ENCODE assay signal across 9 cellular contexts in genomic region chr3:72591522-72592421, GRCh38.
DNase-seq lines count a peak whose midpoint lies in the region; ATAC-seq, FAIRE-seq and TF ChIP-seq lines count a peak whose summit lies in the region.
"Had no signal": no experiment of that assay in that cellular context is flagged by ENCODE, and none has a peak within 500 bp of the region (broad histone marks: within the 10 kb centered on the region; RNA-seq: fewer than 3 reads in every experiment).

No MANE protein-coding gene starts in this region.

- H2BK12ac ChIP-seq in H1 (ENCODE audit: low read depth, low read length), result peak overlapping the region; percentile 84

- no peak for ATAC-seq in mucosa of descending colon
- no peak for ATAC-seq in naive thymus-derived CD4-positive, alpha-beta T cell

- H3K9me3 Mint-ChIP-seq in naive thymus-derived CD4-positive, alpha-beta T cell, result no peaks in the 10 kb centered on the region
- H3K9me3 Mint-ChIP-seq: activated naive CD8-positive, alpha-beta T cell treated with anti-CD3 and anti-CD28 coated beads, Interleukin-2, amount 10 ng/mL, durations not matched to agents 7 days and 5 days had no signal

- DNase-seq in AG09309 (ENCODE audit: low read depth) (peak; percentile 87), LHCN-M2 (ENCODE audit: low read depth) (peak; percentile 34), H1 (ENCODE audit: low read depth in 1 of 2, low spot score in 2 of 2) (peak in 1 of 2 experiments; percentile 47), mucosa of descending colon (peak; percentile 24 to 63 (median 44)), T-helper 2 cell (no peak), DMS79 (lab: John Stamatoyannopoulos, UW) (no peak), NCI-H446 treated with DMSO at 0.1 percent for 48 hours (lab: John Stamatoyannopoulos, UW) (no peak)
- DNase-seq in naive thymus-derived CD4-positive, alpha-beta T cell, result no peak
- DNase-seq: activated naive CD8-positive, alpha-beta T cell treated with anti-CD3 and anti-CD28 coated beads, Interleukin-2, amount 10 ng/mL, durations not matched to agents 7 days and 5 days had no signal

- H3K4me1 Mint-ChIP-seq in naive thymus-derived CD4-positive, alpha-beta T cell, result peaks cover 0 to 4% (median 0%) of the 10 kb centered on the region in 7 donors

- no peak overlapping the region for H4K5ac ChIP-seq in H1 (ENCODE audit: insufficient read length, low read depth, low read length)

- TF ChIP-seq CTCF in AG09309 (IDR thresholded peaks at IDR 0.05; ENCODE audit: control insufficient read depth, insufficient read depth, low read depth, low read length, missing control alignments) (no peak), H1 (IDR thresholded peaks at IDR 0.05; ENCODE audit: control extremely low read depth in 1 of 3, insufficient read depth in 1 of 3, low read depth in 1 of 3, low read length in 3 of 3) (no peak), mucosa of descending colon (IDR thresholded peaks at IDR 0.05) (no peak)

- H2BK5ac ChIP-seq in H1 (ENCODE audit: low read depth, low read length), result peak overlapping the region; percentile 63; the same call in 1 of the 2 replicates

- peaks cover 7 to 15% (median 13%) of the 10 kb centered on the region in 4 experiments for H3K4me1 ChIP-seq in H1 (replicated peaks in 1 of 4; ENCODE audit: control insufficient read depth in 3 of 4, insufficient read depth in 4 of 4, low read length in 3 of 4)
- no peaks in the 10 kb centered on the region for H3K4me1 ChIP-seq in mucosa of descending colon (ENCODE audit: low read depth)
- H3K4me1 ChIP-seq in naive thymus-derived CD4-positive, alpha-beta T cell (ENCODE audit: control insufficient read depth in 2 of 2, insufficient read depth in 2 of 2, low read length in 2 of 2), result no peaks in the 10 kb centered on the region

- H3K14ac ChIP-seq in H1 (ENCODE audit: insufficient read length), result no peak overlapping the region

- H4K91ac ChIP-seq in H1 (replicated peaks; ENCODE audit: insufficient read length, low read length), result no peak overlapping the region

- H2BK120ac ChIP-seq in H1 (replicated peaks; ENCODE audit: low read depth, low read length), result no peak overlapping the region

- no peak for TF ChIP-seq EP300 in H1 (IDR thresholded peaks at IDR 0.05; ENCODE audit: borderline replicate concordance in 1 of 2, low read depth in 2 of 2, low read length in 2 of 2)

- no peak overlapping the region for H4K8ac ChIP-seq in H1 (ENCODE audit: extremely low read depth, insufficient read depth, low read length)

- no peaks in the 10 kb centered on the region; the same call in 1 of the 2 replicates for H3K23me2 ChIP-seq in H1 (ENCODE audit: low read depth, low read length)

- no peaks in the 10 kb centered on the region for H3K27me3 Mint-ChIP-seq in naive thymus-derived CD4-positive, alpha-beta T cell
- H3K27me3 Mint-ChIP-seq: activated naive CD8-positive, alpha-beta T cell treated with anti-CD3 and anti-CD28 coated beads, Interleukin-2, amount 10 ng/mL, durations not matched to agents 7 days and 5 days had no signal

- peak in 1 of 2 experiments; percentile 7; a peak in 1 of 4 replicates for TF ChIP-seq RAD21 in H1 (IDR thresholded peaks at IDR 0.05 in 1 of 2, conservative IDR thresholded peaks at IDR 0.05 in 1 of 2; ENCODE audit: low read depth in 2 of 2, low read length in 2 of 2)

- no peaks in the 10 kb centered on the region for H3K36me3 Mint-ChIP-seq in naive thymus-derived CD4-positive, alpha-beta T cell
- H3K36me3 Mint-ChIP-seq: activated naive CD8-positive, alpha-beta T cell treated with anti-CD3 and anti-CD28 coated beads, Interleukin-2, amount 10 ng/mL, durations not matched to agents 7 days and 5 days had no signal

- H2BK20ac ChIP-seq in H1 (ENCODE audit: low read length), result peak overlapping the region; percentile 55; the same call in 1 of the 2 replicates

- H3K79me1 ChIP-seq in H1 (ENCODE audit: low read depth, low read length), result no peaks in the 10 kb centered on the region

- no peak overlapping the region for H3K4me3 ChIP-seq in AG09309 (ENCODE audit: control insufficient read depth, low read depth, low read length)
- 0 out of 8 replicates have a peak overlapping the region, but pooled peaks of 1 of the 4 experiments have one; percentile 3 for H3K4me3 ChIP-seq in H1 (ENCODE audit: extremely low read depth in 1 of 4, insufficient read depth in 2 of 4, low read depth in 3 of 4, low read length in 4 of 4)
- H3K4me3 ChIP-seq in mucosa of descending colon, result no peak overlapping the region
- no peak overlapping the region for H3K4me3 ChIP-seq in naive thymus-derived CD4-positive, alpha-beta T cell (ENCODE audit: low read length)

- CTCF ChIA-PET in H1 (lab: Charles Lee; ENCODE audit: partially characterized antibody), result interaction anchor here (0.6 to 1.9 kb wide), 9 partner anchors 9 to 365 kb away, joined by 3 to 5 read pairs (median 3); no protein-coding TSS in a partner anchor
- CTCF ChIA-PET in naive thymus-derived CD4-positive, alpha-beta T cell (lab: Charles Lee), result no interaction called here

- no peaks in the 10 kb centered on the region for H3K79me2 ChIP-seq in H1 (ENCODE audit: control insufficient read depth in 1 of 2, insufficient read depth in 2 of 2, low read length in 2 of 2)

- peak overlapping the region; percentile 90 for H3K18ac ChIP-seq in H1 (ENCODE audit: extremely low read depth, low read length)

- TF ChIP-seq POLR2A in H1 (IDR thresholded peaks at IDR 0.05; ENCODE audit: control extremely low read depth in 1 of 2, low read depth in 2 of 2, low read length in 2 of 2), result no peak

- H3K27ac Mint-ChIP-seq in naive thymus-derived CD4-positive, alpha-beta T cell, result no peak overlapping the region
- H3K27ac Mint-ChIP-seq: activated naive CD8-positive, alpha-beta T cell treated with anti-CD3 and anti-CD28 coated beads, Interleukin-2, amount 10 ng/mL, durations not matched to agents 7 days and 5 days had no signal

- H3K9ac ChIP-seq in H1 (replicated peaks in 1 of 4; ENCODE audit: extremely low read depth in 1 of 4, low read depth in 3 of 4, low read length in 3 of 4), result no peak overlapping the region

- H3K9me3 ChIP-seq in H1 (ENCODE audit: insufficient read depth in 2 of 2, low read depth in 1 of 2, low read length in 1 of 2) (no peaks in the 10 kb centered on the region), mucosa of descending colon (no peaks in the 10 kb centered on the region)
- H3K9me3 ChIP-seq in naive thymus-derived CD4-positive, alpha-beta T cell (ENCODE audit: control insufficient read depth in 2 of 3, low read length in 3 of 3), result no peaks in the 10 kb centered on the region

- H3K4me3 Mint-ChIP-seq in naive thymus-derived CD4-positive, alpha-beta T cell, result no peak overlapping the region
- H3K4me3 Mint-ChIP-seq: activated naive CD8-positive, alpha-beta T cell treated with anti-CD3 and anti-CD28 coated beads, Interleukin-2, amount 10 ng/mL, durations not matched to agents 7 days and 5 days had no signal

- H3K23ac ChIP-seq in H1 (ENCODE audit: insufficient read length), result no peak overlapping the region

- H3K36me3 ChIP-seq in H1 (ENCODE audit: control insufficient read depth in 2 of 4, insufficient read depth in 4 of 4, low read length in 3 of 4) (no peaks in the 10 kb centered on the region), mucosa of descending colon (ENCODE audit: low read depth) (no peaks in the 10 kb centered on the region)
- no peaks in the 10 kb centered on the region for H3K36me3 ChIP-seq in naive thymus-derived CD4-positive, alpha-beta T cell (ENCODE audit: control insufficient read depth in 2 of 3, insufficient read depth in 3 of 3, low read length in 3 of 3)

- peaks cover 0 to 11% (median 9%) of the 10 kb centered on the region in 4 experiments; a peak in 4 of 7 replicates for H3K27me3 ChIP-seq in H1 (replicated peaks in 1 of 4; ENCODE audit: control insufficient read depth in 3 of 4, extremely low read depth in 1 of 4, insufficient read depth in 3 of 4, low read length in 3 of 4)
- no peaks in the 10 kb centered on the region for H3K27me3 ChIP-seq in naive thymus-derived CD4-positive, alpha-beta T cell (ENCODE audit: control insufficient read depth in 2 of 2, insufficient read depth in 2 of 2, low read length in 2 of 2)

- intact Hi-C loops in mucosa of descending colon (cut with DNase I, micrococcal nuclease), result no loop called here
- intact Hi-C loops in naive thymus-derived CD4-positive, alpha-beta T cell (cut with micrococcal nuclease), result no loop called here

- POLR2A ChIA-PET in H1 (lab: Charles Lee; ENCODE audit: partially characterized antibody), result interaction anchor here (0.6 to 1.7 kb wide), 3 partner anchors 9 to 388 kb away, joined by 3 to 7 read pairs (median 3); no protein-coding TSS in a partner anchor
- POLR2A ChIA-PET in naive thymus-derived CD4-positive, alpha-beta T cell (lab: Charles Lee), result no interaction called here

- no peak overlapping the region for H3K56ac ChIP-seq in H1 (replicated peaks; ENCODE audit: insufficient read length, low read depth, low read length)

- no peak overlapping the region for H2BK15ac ChIP-seq in H1 (ENCODE audit: low read length)

- FAIRE-seq in H1 (lab: Jason Lieb, UNC), result peak; percentile 7

- peak overlapping the region; percentile 97 for H2AK5ac ChIP-seq in H1 (ENCODE audit: low read depth, low read length)

- no peak overlapping the region for H3K4ac ChIP-seq in H1 (replicated peaks; ENCODE audit: insufficient read length, low read depth, low read length)

- 68% methylated on average over 14 of the region's 14 CpGs; no CpG with 5 or more reads in 1 of the 2 experiments for WGBS in H1 (ENCODE audit: extremely low coverage in 1 of 2, insufficient coverage in 1 of 2, insufficient read length in 1 of 2, insufficient replicate concordance in 2 of 2, low coverage in 1 of 2, low lambda C conversion rate in 2 of 2, missing lambda C conversion rate in 1 of 2), 2 experiments

- H3K27ac ChIP-seq in H1 (ENCODE audit: low read depth, low read length), result no peak overlapping the region
- no peak overlapping the region for H3K27ac ChIP-seq in naive thymus-derived CD4-positive, alpha-beta T cell (ENCODE audit: low read depth, low read length)

- peak overlapping the region; percentile 18 to 59; a peak in 3 of 4 replicates for H3K4me2 ChIP-seq in H1 (ENCODE audit: insufficient read depth in 1 of 2, low read depth in 2 of 2, low read length in 2 of 2)

- H2AFZ ChIP-seq in H1 (ENCODE audit: low read length), result no peak overlapping the region

- peaks cover 0 to 3% of the 10 kb centered on the region in 2 experiments for H4K20me1 ChIP-seq in H1 (replicated peaks in 1 of 2; ENCODE audit: control insufficient read depth in 1 of 2, insufficient read depth in 2 of 2, low read length in 2 of 2)

TF ChIP-seq in H1, 55 proteins besides CTCF, POLR2A, EP300 and RAD21:
- TF ChIP-seq SRF (IDR thresholded peaks at IDR 0.05; ENCODE audit: low read depth, low read length), result peak; percentile 20; the same call in 1 of the 2 replicates
- TF ChIP-seq ASH2L (IDR thresholded peaks at IDR 0.05; ENCODE audit: low read length), result peak; percentile 46
- no peak for TF ChIP-seq BACH1 (IDR thresholded peaks at IDR 0.05; ENCODE audit: low read length)
- no peak for TF ChIP-seq KDM1A (IDR thresholded peaks at IDR 0.05; ENCODE audit: borderline replicate concordance, low read length)

Comparison
In these comparisons a context has a peak if more than half of its experiments do, and no peak if none do; other contexts are left out.
1. DNase-seq: peak in AG09309 (single experiment), LHCN-M2 (single experiment) and mucosa of descending colon (3 of 3); none in T-helper 2 cell (0 of 5), DMS79 (single experiment), naive thymus-derived CD4-positive, alpha-beta T cell (0 of 9) and NCI-H446 treated with DMSO at 0.1 percent for 48 hours (single experiment).